ENCODE assay signal across 8 cellular contexts in genomic region chr7:139645572-139646523, GRCh38.
DNase-seq lines count a peak whose midpoint lies in the region; ATAC-seq and TF ChIP-seq lines count a peak whose summit lies in the region.

No MANE protein-coding gene starts in this region.

- H3K27me3 ChIP-seq in BLaER1 treated with 17β-estradiol and CSF1 and Interleukin-3, amounts not matched to agents 10 nM and 100 nM: no peaks in the 10 kb centered on the region

- no peaks in the 10 kb centered on the region for H3K9me3 ChIP-seq in BLaER1 treated with 17β-estradiol and CSF1 and Interleukin-3, amounts not matched to agents 10 nM and 100 nM (replicated peaks in 1 of 11)

- peak; percentile 56 for DNase-seq in HPDE6-E6E7 (ENCODE audit: extremely low spot score)
- DNase-seq in NCI-H82 treated with DMSO at 0.1 percent for 48 hours (lab: John Stamatoyannopoulos, UW; ENCODE audit: unreplicated experiment): peak; percentile 71
- DNase-seq in activated CD8-positive, alpha-beta T cell treated with anti-CD3 and anti-CD28 coated beads for 36 hours: peak; percentile 87
- DNase-seq in effector CD4-positive, alpha-beta T cell: peak; percentile 82
- DNase-seq in lung microvascular endothelial cell (ENCODE audit: low read depth in 2 of 2): peak; percentile 89 to 93
- DNase-seq in stimulated activated CD8-positive, alpha-beta memory T cell treated with anti-CD3 and anti-CD28 coated beads, Interleukin-12 subunit alpha, Interleukin-12 subunit beta, amount 100 ng/mL, for 24 hours (ENCODE audit: extremely low read depth): peak; percentile 54

- peak overlapping the region; percentile 35 to 97 (median 82); a peak in 18 of 22 replicates for H3K4me2 ChIP-seq in BLaER1 treated with 17β-estradiol and CSF1 and Interleukin-3, amounts not matched to agents 10 nM and 100 nM

- ATAC-seq in activated CD8-positive, alpha-beta T cell treated with anti-CD3 and anti-CD28 coated beads for 36 hours: peak; percentile 35
- ATAC-seq in GM18868 (IDR thresholded peaks at IDR 0.05; ENCODE audit: unreplicated experiment): no peak

- peaks cover 48 to 77% (median 53%) of the 10 kb centered on the region in 10 experiments for H3K4me1 ChIP-seq in BLaER1 treated with 17β-estradiol and CSF1 and Interleukin-3, amounts not matched to agents 10 nM and 100 nM

- peak; percentile 91 for TF ChIP-seq CTCF in activated CD8-positive, alpha-beta T cell treated with anti-CD3 and anti-CD28 coated beads for 36 hours (IDR thresholded peaks at IDR 0.05)

- H3K4me3 ChIP-seq in BLaER1 treated with 17β-estradiol and CSF1 and Interleukin-3, amounts not matched to agents 10 nM and 100 nM: no peak overlapping the region

- H3K4me3 Mint-ChIP-seq in activated CD8-positive, alpha-beta T cell treated with anti-CD3 and anti-CD28 coated beads for 36 hours: no peak overlapping the region

- H3K27ac ChIP-seq in BLaER1 treated with 17β-estradiol and CSF1 and Interleukin-3, amounts not matched to agents 10 nM and 100 nM: peak overlapping the region in 6 of 11 experiments; percentile 3 to 36 (median 20); a peak in 7 of 22 replicates

- no peaks in the 10 kb centered on the region for H3K36me3 Mint-ChIP-seq in activated CD8-positive, alpha-beta T cell treated with anti-CD3 and anti-CD28 coated beads for 36 hours (ENCODE audit: low read depth)

- CTCF ChIA-PET in activated CD8-positive, alpha-beta T cell treated with anti-CD3 and anti-CD28 coated beads for 36 hours (lab: Charles Lee): interaction anchor here (0.7 to 4.6 kb wide), 70 partner anchors 9 to 680 kb away, joined by 3 to 66 read pairs (median 4); partner anchors contain the start of genes HIPK2 and TBXAS1

- POLR2A ChIA-PET in activated CD8-positive, alpha-beta T cell treated with anti-CD3 and anti-CD28 coated beads for 36 hours (lab: Charles Lee): interaction anchor here (0.8 to 1.4 kb wide), 4 partner anchors 9 to 126 kb away, joined by 3 to 5 read pairs (median 4); no protein-coding TSS in a partner anchor

- H4K20me1 ChIP-seq in BLaER1 treated with 17β-estradiol and CSF1 and Interleukin-3, amounts not matched to agents 10 nM and 100 nM: peaks cover 0 to 93% (median 42%) of the 10 kb centered on the region in 11 experiments; a peak in 17 of 22 replicates

- H3K27me3 Mint-ChIP-seq in activated CD8-positive, alpha-beta T cell treated with anti-CD3 and anti-CD28 coated beads for 36 hours: no peaks in the 10 kb centered on the region

- H3K9ac ChIP-seq in BLaER1 treated with 17β-estradiol and CSF1 and Interleukin-3, amounts not matched to agents 10 nM and 100 nM: peak overlapping the region in 1 of 11 experiments; percentile 21; a peak in 2 of 22 replicates

- peaks cover 63% of the 10 kb centered on the region for H3K4me1 Mint-ChIP-seq in activated CD8-positive, alpha-beta T cell treated with anti-CD3 and anti-CD28 coated beads for 36 hours (ENCODE audit: low read depth)

- no peak overlapping the region for H3K27ac Mint-ChIP-seq in activated CD8-positive, alpha-beta T cell treated with anti-CD3 and anti-CD28 coated beads for 36 hours

- no peaks in the 10 kb centered on the region for H3K9me3 Mint-ChIP-seq in activated CD8-positive, alpha-beta T cell treated with anti-CD3 and anti-CD28 coated beads for 36 hours

- intact Hi-C loops in activated CD8-positive, alpha-beta T cell treated with anti-CD3 and anti-CD28 coated beads for 36 hours (cut with micrococcal nuclease): loop anchor here (2.0 to 5.0 kb wide), 2 partner anchors 131 to 357 kb away; partner anchors contain the start of gene HIPK2

- H3K36me3 ChIP-seq in BLaER1 treated with 17β-estradiol and CSF1 and Interleukin-3, amounts not matched to agents 10 nM and 100 nM: peaks cover 17 to 57% (median 46%) of the 10 kb centered on the region in 11 experiments; a peak in 21 of 22 replicates
